ENCODE assay signal across 1 cellular context in the genomic region with DNA sequence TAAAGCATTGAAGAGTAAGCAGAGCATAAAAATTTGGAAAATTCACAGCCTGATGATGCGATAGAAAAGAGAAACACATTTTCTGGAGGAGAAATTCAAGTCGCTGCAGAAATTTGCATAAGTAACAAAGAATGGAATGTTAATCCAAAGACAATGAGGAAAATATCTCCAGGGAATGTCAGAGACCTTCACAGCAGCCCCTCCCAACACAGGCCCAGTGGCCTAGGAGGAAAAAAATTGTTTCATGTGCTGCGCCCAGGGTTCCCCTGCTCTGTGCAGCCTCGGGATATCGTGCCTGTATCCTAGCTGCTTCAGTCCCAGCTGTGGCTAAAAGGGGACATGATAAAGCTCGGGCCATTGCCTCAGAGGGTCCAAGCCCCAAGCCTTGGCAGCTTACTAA.
TF ChIP-seq lines count a peak whose summit lies in the region.

No MANE protein-coding gene starts in this region.

TF ChIP-seq in H1, 55 proteins besides CTCF, POLR2A, EP300 and RAD21:
- TF ChIP-seq TEAD4 (IDR thresholded peaks at IDR 0.05; ENCODE audit: low read depth, low read length) (peak; percentile 85; the same call in 1 of the 2 replicates), RFX5 (IDR thresholded peaks at IDR 0.05; ENCODE audit: borderline replicate concordance, low read depth, low read length) (no peak)
